In genomic region chr19:16185925-16186234, GRCh38 we compare ENCODE assay signal across 1 cellular context.
TF ChIP-seq lines count a peak whose summit lies in the region.

No MANE protein-coding gene starts in this region.

TF ChIP-seq in GM12878, 131 proteins besides CTCF, POLR2A, EP300 and RAD21:
- 0 out of 2 replicates have a peak, but pooled peaks have one; percentile 15 for TF ChIP-seq NR2F1 (conservative IDR thresholded peaks at IDR 0.05)
- peak; percentile 46; the same call in 1 of the 2 replicates for TF ChIP-seq SMC3 (IDR thresholded peaks at IDR 0.05; ENCODE audit: borderline replicate concordance, low read length)
- no peak for TF ChIP-seq ZBTB11 (CRISPR knock-in tag; IDR thresholded peaks at IDR 0.05)
